8 cellular contexts compared by ENCODE assay signal in the genomic region with DNA sequence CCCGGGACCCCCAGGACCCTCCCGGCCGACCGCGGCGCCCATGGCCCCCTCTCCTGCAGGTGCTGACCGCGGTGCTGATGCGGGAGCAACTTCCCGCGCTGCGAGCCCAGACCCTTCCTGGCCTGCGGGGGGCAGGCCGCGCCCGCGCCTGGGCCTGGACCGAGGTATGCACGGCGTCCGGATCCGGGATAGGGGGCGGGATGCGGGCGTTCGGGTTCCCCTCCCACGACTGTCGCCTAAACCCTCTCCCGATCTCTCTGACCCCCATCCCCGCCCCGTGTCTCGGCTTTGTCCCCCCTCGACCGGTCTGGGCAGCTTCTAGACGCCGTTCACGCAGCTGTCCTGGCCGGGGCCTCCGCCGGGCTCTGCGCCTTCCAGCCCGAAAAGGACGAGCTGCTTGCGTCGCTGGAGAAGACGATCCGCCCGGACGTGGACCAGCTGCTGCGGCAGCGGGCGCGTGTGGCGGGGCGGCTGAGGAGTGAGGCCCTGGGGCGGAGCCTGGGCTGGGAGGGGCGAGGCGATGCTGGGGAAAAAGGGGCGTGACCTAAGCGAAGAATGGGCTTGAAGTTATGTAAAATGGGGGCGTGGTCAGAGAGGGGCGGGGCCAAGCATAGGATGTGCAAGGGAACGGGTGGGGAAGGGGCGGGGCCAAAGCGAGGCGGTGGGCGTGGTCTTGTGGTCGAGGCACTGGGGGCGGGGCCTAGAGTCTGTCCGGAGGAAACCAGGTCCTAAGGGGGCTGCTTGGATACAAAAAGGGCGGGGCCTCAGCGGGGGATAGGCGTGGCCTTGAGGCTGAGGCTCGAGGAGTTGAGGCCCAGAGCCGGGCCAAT. TPM values are rescaled to one million over a fixed set of nuclear protein-coding genes. Genes with fewer than 3 reads are reported as not detected.
DNase-seq lines count a peak whose midpoint lies in the region; ATAC-seq and TF ChIP-seq lines count a peak whose summit lies in the region.

No MANE protein-coding gene starts in this region.

- H3K27me3 Mint-ChIP-seq in T-cell, result no peaks in the 10 kb centered on the region

- TF ChIP-seq RAD21 in HCT116 (IDR thresholded peaks at IDR 0.05; ENCODE audit: low read depth), result no peak; the same call in none of the 2 replicates

- H3K4me1 Mint-ChIP-seq in T-cell, result peaks cover 11 to 18% (median 18%) of the 10 kb centered on the region in 3 donors

- TF ChIP-seq CTCF in HCT116 (IDR thresholded peaks at IDR 0.05 in 2 of 3, conservative IDR thresholded peaks at IDR 0.05 in 1 of 3; ENCODE audit: borderline replicate concordance in 1 of 3, insufficient read depth in 1 of 3, low read depth in 2 of 3, low read length in 2 of 3) (0 out of 6 replicates have a peak, but pooled peaks of 1 of the 3 experiments have one; percentile 11), adrenal gland (IDR thresholded peaks at IDR 0.05) (peak; percentile 17 to 51 (median 33)), heart right ventricle (IDR thresholded peaks at IDR 0.05) (peak in 7 of 9 donors; percentile 35 to 75 (median 60)), tibial artery (IDR thresholded peaks at IDR 0.05) (peak in 1 of 2 experiments; percentile 29)

- DNase-seq in COLO829 (ENCODE audit: low spot score) (peak; percentile 100), HCT116 (ENCODE audit: low read depth, low spot score) (peak; percentile 96), NCI-H146 treated with DMSO at 0.1 percent for 48 hours (lab: John Stamatoyannopoulos, UW; ENCODE audit: unreplicated experiment) (peak; percentile 96), T-cell (peak; percentile 82 to 100 (median 98)), adrenal gland (peak; percentile 96 to 100 (median 99)), heart right ventricle (peak; percentile 95 to 96), pons (ENCODE audit: low spot score) (peak; percentile 81), tibial artery (peak; percentile 92 to 94)

- H3K27ac Mint-ChIP-seq in T-cell, result peak overlapping the region; percentile 73 to 82

- TF ChIP-seq POLR2A in HCT116 (IDR thresholded peaks at IDR 0.05; ENCODE audit: borderline replicate concordance, extremely low read depth, insufficient read depth, insufficient read length) (no peak), adrenal gland (IDR thresholded peaks at IDR 0.05) (peak in 1 of 2 donors; percentile 52)

- no peaks in the 10 kb centered on the region for H4K20me1 ChIP-seq in HCT116 (ENCODE audit: insufficient read depth)

- H3K9me3 Mint-ChIP-seq in T-cell, result no peaks in the 10 kb centered on the region

- H3K4me1 ChIP-seq in HCT116 (ENCODE audit: control insufficient read depth in 1 of 2, insufficient read depth in 2 of 2, low read length in 2 of 2) (peaks cover 8 to 25% of the 10 kb centered on the region in 2 experiments), adrenal gland (replicated peaks in 1 of 2) (peaks cover 9 to 10% of the 10 kb centered on the region in 2 donors), heart right ventricle (peaks cover 7 to 14% (median 10%) of the 10 kb centered on the region in 9 donors), tibial artery (peaks cover 0 to 15% (median 13%) of the 10 kb centered on the region in 4 donors)

- peak overlapping the region; percentile 82 to 88 (median 84) for H3K4me3 Mint-ChIP-seq in T-cell

- CTCF ChIA-PET in HCT116 (lab: Charles Lee), result no interaction called here
- CTCF ChIA-PET in T-cell (lab: Charles Lee), result interaction anchor here in 1 of 2 donors (0.6 kb wide), 1 partner anchor 10 kb away, joined by 3 read pairs; no protein-coding TSS in a partner anchor

- RAD21 ChIA-PET in HCT116 (lab: Charles Lee; ENCODE audit: low non-redundant PET in 1 of 2, low total read pairs in 2 of 2, uncharacterized antibody in 2 of 2, unreplicated experiment in 2 of 2), result no interaction called here

- peak overlapping the region; percentile 64 for H3K9ac ChIP-seq in HCT116 (ENCODE audit: low read length)

- POLR2A ChIA-PET in HCT116 (lab: Charles Lee), result interaction anchor here (1.0 kb wide), 1 partner anchor 28 kb away, joined by 3 read pairs; a partner anchor contains a TSS
- POLR2A ChIA-PET in T-cell (lab: Charles Lee), result no interaction called here

- H3K9me3 ChIP-seq in HCT116 (ENCODE audit: control insufficient read depth in 1 of 2, insufficient read depth in 1 of 2, low read depth in 1 of 2, low read length in 2 of 2) (no peaks in the 10 kb centered on the region), adrenal gland (replicated peaks in 1 of 3) (no peaks in the 10 kb centered on the region), heart right ventricle (peaks cover 0 to 11% (median 0%) of the 10 kb centered on the region in 11 donors), tibial artery (no peaks in the 10 kb centered on the region)

- H3K36me3 Mint-ChIP-seq in T-cell, result no peaks in the 10 kb centered on the region

- H3K79me2 ChIP-seq in HCT116 (ENCODE audit: insufficient read depth, low read length), result no peaks in the 10 kb centered on the region

- 0 to 2% (median 1%) methylated on average over 35 to 75 of the region's 75 CpGs for WGBS in adrenal gland, 4 donors
- 1% methylated on average over 74 to 75 of the region's 75 CpGs for WGBS in heart right ventricle, 2 donors

- intact Hi-C loops in HCT116 (cut with micrococcal nuclease) (no loop called here), adrenal gland (cut with DNase I) (no loop called here), heart right ventricle (cut with DNase I) (loop anchor here in 5 of 10 donors (1.0 to 10.0 kb wide), 4 partner anchors 33 to 235 kb away; no protein-coding TSS in a partner anchor), tibial artery (cut with DNase I; ENCODE audit: low total_unique reads) (no loop called here)

- H3K4me2 ChIP-seq in HCT116 (ENCODE audit: low read length), result peak overlapping the region; percentile 98

- peak; percentile 91 for ATAC-seq in HCT116
- ATAC-seq in T-cell (replicated peaks in 1 of 4), result peak; percentile 91 to 94 (median 92)
- peak; percentile 90 to 95 (median 92) for ATAC-seq in heart right ventricle

- H3K27ac ChIP-seq in HCT116 (ENCODE audit: low read depth, low read length), result no peak overlapping the region; the same call in 1 of the 2 replicates
- H3K27ac ChIP-seq in adrenal gland, result peak overlapping the region in 2 of 5 donors; percentile 63 to 82
- H3K27ac ChIP-seq in heart right ventricle, result peak overlapping the region in 8 of 10 donors; percentile 22 to 69 (median 62)
- H3K27ac ChIP-seq in tibial artery, result peak overlapping the region in 1 of 2 donors; percentile 13

- no peaks in the 10 kb centered on the region for H3K9me2 ChIP-seq in HCT116 (ENCODE audit: insufficient read depth)

- no TSS peak for BruUV-seq in HCT116 (replicated peaks; lab: Mats Ljungman, UMichigan)

- H3K4me3 ChIP-seq in HCT116 (replicated peaks in 1 of 2; ENCODE audit: low read depth in 1 of 2, low read length in 2 of 2) (peak overlapping the region; percentile 48 to 65), adrenal gland (peak overlapping the region in 3 of 4 donors; percentile 0 to 55 (median 21)), heart right ventricle (peak overlapping the region; percentile 25 to 65 (median 57)), tibial artery (peak overlapping the region; percentile 37 to 56)

- no peaks in the 10 kb centered on the region for H3K27me3 ChIP-seq in HCT116 (ENCODE audit: insufficient read depth, low read length)
- H3K27me3 ChIP-seq in adrenal gland, result no peaks in the 10 kb centered on the region
- peaks cover 0 to 10% (median 0%) of the 10 kb centered on the region in 7 donors for H3K27me3 ChIP-seq in heart right ventricle
- peaks cover 0 to 14% of the 10 kb centered on the region in 2 donors for H3K27me3 ChIP-seq in tibial artery

- no peak overlapping the region for H2AFZ ChIP-seq in HCT116 (ENCODE audit: low read depth, low read length, poor library complexity, severe bottlenecking)

- H3K36me3 ChIP-seq in HCT116 (ENCODE audit: control insufficient read depth in 1 of 2, insufficient read depth in 2 of 2, low read length in 2 of 2) (no peaks in the 10 kb centered on the region), adrenal gland (replicated peaks in 1 of 2) (no peaks in the 10 kb centered on the region), heart right ventricle (no peaks in the 10 kb centered on the region), tibial artery (no peaks in the 10 kb centered on the region)

TF ChIP-seq in HCT116, 20 proteins besides CTCF, POLR2A, EP300 and RAD21 (continues in another document):
- TF ChIP-seq EZH2phosphoT487 (IDR thresholded peaks at IDR 0.05; ENCODE audit: borderline replicate concordance), result no peak
- peak; percentile 70 for TF ChIP-seq POLR2AphosphoS5 (IDR thresholded peaks at IDR 0.05; ENCODE audit: low read depth, low read length)
- TF ChIP-seq CEBPB (IDR thresholded peaks at IDR 0.05; ENCODE audit: low read depth), result no peak
- no peak for TF ChIP-seq YY1 (IDR thresholded peaks at IDR 0.05; ENCODE audit: extremely low read depth, insufficient replicate concordance, low read depth, low read length)
- TF ChIP-seq EGR1 (IDR thresholded peaks at IDR 0.05; ENCODE audit: low read depth), result no peak
- no peak for TF ChIP-seq ELF1 (IDR thresholded peaks at IDR 0.05; ENCODE audit: borderline replicate concordance, low read depth)

RNA-seq across cellular contexts. Expression of a gene that starts 15.9 kb away (rescaled TPM):
- total RNA-seq in HCT116 (2021; ENCODE audit: unreplicated experiment) (86.0 TPM), T-cell (10 to 100 TPM; 43.0 to 78.1 (median 70.8) TPM), adrenal gland (10 to 100 TPM; 38.3 to 79.1 (median 61.6) TPM), heart right ventricle (10 to 100 TPM; 19.7 to 73.8 (median 29.3) TPM)
- 64.8 and 67.6 TPM in 2 replicates for polyA plus RNA-seq in HCT116 (2012)
- polyA plus RNA-seq in adrenal gland (10 to 100 TPM; 30.7 to 81.0 (median 39.8) TPM), heart right ventricle (10 to 100 TPM; 28.4 to 38.6 TPM)

RNA-seq across cellular contexts. Expression of a gene that starts 28.1 kb away (rescaled TPM):
- total RNA-seq in HCT116 (2021; ENCODE audit: unreplicated experiment) (68.5 TPM), T-cell (100 to 1,000 TPM in 1 of 5 donors, 10 to 100 TPM in 4; 46.2 to 103 (median 77.5) TPM), adrenal gland (100 to 1,000 TPM in 7 of 8 donors, 10 to 100 TPM in 1; 80.4 to 181 (median 129) TPM), heart right ventricle (10 to 100 TPM; 16.2 to 45.4 (median 20.6) TPM)
- polyA plus RNA-seq in HCT116 (2012), result 43.1 and 53.5 TPM in 2 replicates
- polyA plus RNA-seq in adrenal gland (100 to 1,000 TPM in 2 of 3 donors, 10 to 100 TPM in 1; 36.1 to 200 (median 134) TPM), heart right ventricle (10 to 100 TPM; 40.7 to 57.6 TPM)
